18 cellular contexts compared by ENCODE assay signal in genomic region chr6:6960571-6961251, GRCh38.
DNase-seq lines count a peak whose midpoint lies in the region; TF ChIP-seq lines count a peak whose summit lies in the region.
"Had no signal": no experiment of that assay in that cellular context is flagged by ENCODE, and none has a peak within 500 bp of the region (broad histone marks: within the 10 kb centered on the region; RNA-seq: fewer than 3 reads in every experiment).

No MANE protein-coding gene starts in this region.

- H3K36me3 ChIP-seq in ascending aorta, result no peaks in the 10 kb centered on the region
- H3K36me3 ChIP-seq: BLaER1 had no signal

- H3K9me3 Mint-ChIP-seq in type B pancreatic cell, result peaks cover 5% of the 10 kb centered on the region

- DNase-seq in NCI-H146 (lab: John Stamatoyannopoulos, UW), result peak; percentile 79
- DNase-seq in NCI-H774 (lab: John Stamatoyannopoulos, UW), result peak; percentile 28
- peak; percentile 91 for DNase-seq in islet precursor cell
- no peak for DNase-seq in type B pancreatic cell (ENCODE audit: extremely low spot score, unreplicated experiment)
- DNase-seq in ascending aorta (ENCODE audit: low spot score in 2 of 2), result no peak
- DNase-seq in AG08395 (ENCODE audit: low spot score), result no peak
- DNase-seq in DMS53 treated with DMSO at 0.1 percent for 48 hours (lab: John Stamatoyannopoulos, UW; ENCODE audit: unreplicated experiment), result no peak
- DNase-seq: CD4-positive, alpha-beta memory T cell; DMS79; KG1; NCI-H1930; NCI-H2171 treated with DMSO at 0.1 percent for 48 hours; NCI-H446; NCI-H82; T-helper 17 cell had no signal

- H3K4me3 Mint-ChIP-seq in type B pancreatic cell, result peak overlapping the region; percentile 11
- H3K4me3 Mint-ChIP-seq: CD4-positive, alpha-beta memory T cell; GM23338; T-helper 17 cell had no signal

- H3K27ac Mint-ChIP-seq in type B pancreatic cell, result peak overlapping the region; percentile 91
- H3K27ac Mint-ChIP-seq: GM23338, T-helper 17 cell had no signal

- no peak for TF ChIP-seq CTCF in type B pancreatic cell (conservative IDR thresholded peaks at IDR 0.05)
- no peak for TF ChIP-seq CTCF in ascending aorta (IDR thresholded peaks at IDR 0.05)

- H3K4me3 ChIP-seq in ascending aorta, result no peak overlapping the region
- H3K4me3 ChIP-seq: A549, BLaER1, GM23338 had no signal

- H3K27me3 Mint-ChIP-seq in type B pancreatic cell, result no peaks in the 10 kb centered on the region

- no peaks in the 10 kb centered on the region for H3K4me1 ChIP-seq in ascending aorta
- H3K4me1 ChIP-seq: A549, BLaER1 had no signal

- no peaks in the 10 kb centered on the region for H3K27me3 ChIP-seq in ascending aorta
- H3K27me3 ChIP-seq: BLaER1 had no signal

- H3K9me3 ChIP-seq in ascending aorta, result no peaks in the 10 kb centered on the region
- H3K9me3 ChIP-seq: A549, BLaER1 had no signal

- no peak overlapping the region for H3K27ac ChIP-seq in ascending aorta
- H3K27ac ChIP-seq: A549, BLaER1 had no signal

- H3K4me1 Mint-ChIP-seq in type B pancreatic cell (ENCODE audit: unreplicated experiment), result peaks cover 3% of the 10 kb centered on the region
- H3K4me1 Mint-ChIP-seq: GM23338 had no signal

- intact Hi-C loops in ascending aorta (cut with DNase I), result no loop called here

- peaks cover 4% of the 10 kb centered on the region for H3K36me3 Mint-ChIP-seq in type B pancreatic cell
- H3K36me3 Mint-ChIP-seq: CD4-positive, alpha-beta memory T cell had no signal

Comparison
In these comparisons a context has a peak if more than half of its experiments do, and no peak if none do; other contexts are left out.
1. DNase-seq: peak in NCI-H146 (single experiment), NCI-H774 (single experiment) and islet precursor cell (single experiment); none in type B pancreatic cell (single experiment), ascending aorta (0 of 2), AG08395 (single experiment) and DMS53 treated with DMSO at 0.1 percent for 48 hours (single experiment).